In genomic region chr9:134629061-134629585, GRCh38 we compare ENCODE assay signal across 25 cellular contexts. TPM values are rescaled to one million over a fixed set of nuclear protein-coding genes. Genes with fewer than 3 reads are reported as not detected.
A peak's percentile ranks its signal among the peaks of the same experiment; 100 is the strongest.
DNase-seq lines count a peak whose midpoint lies in the region; FAIRE-seq and TF ChIP-seq lines count a peak whose summit lies in the region.
"Had no signal": no experiment of that assay in that cellular context is flagged by ENCODE, and none has a peak within 500 bp of the region (broad histone marks: within the 10 kb centered on the region; RNA-seq: fewer than 3 reads in every experiment).

No MANE protein-coding gene starts in this region.

- H4K5ac ChIP-seq in H1 (ENCODE audit: insufficient read length, low read depth, low read length): no peak overlapping the region

- H3K27me3 ChIP-seq in BE2C (no peaks in the 10 kb centered on the region), H7 (ENCODE audit: control insufficient read depth, insufficient read depth, low read length) (no peaks in the 10 kb centered on the region), H1 (replicated peaks in 1 of 4; ENCODE audit: control insufficient read depth in 3 of 4, extremely low read depth in 1 of 4, insufficient read depth in 3 of 4, low read length in 3 of 4) (no peaks in the 10 kb centered on the region), A673 (replicated peaks; ENCODE audit: insufficient read depth, low read depth, low read length, poor library complexity) (no peaks in the 10 kb centered on the region), HAP-1 (ENCODE audit: low read depth) (no peaks in the 10 kb centered on the region)
- H3K27me3 ChIP-seq: colonic mucosa, esophagus muscularis mucosa, hepatocyte, MG63 had no signal

- no peak for TF ChIP-seq RAD21 in H1 (IDR thresholded peaks at IDR 0.05 in 1 of 2, conservative IDR thresholded peaks at IDR 0.05 in 1 of 2; ENCODE audit: low read depth in 2 of 2, low read length in 2 of 2)

- no TSS peak for BruUV-seq in A673 (replicated peaks; lab: Mats Ljungman, UMichigan)

- TF ChIP-seq EP300 in H1 (IDR thresholded peaks at IDR 0.05; ENCODE audit: borderline replicate concordance in 1 of 2, low read depth in 2 of 2, low read length in 2 of 2): no peak

- no peak overlapping the region for H3K27ac ChIP-seq in H1 (ENCODE audit: low read depth, low read length)
- H3K27ac ChIP-seq in A673 (ENCODE audit: low read depth, low read length, poor library complexity, severe bottlenecking): no peak overlapping the region
- H3K27ac ChIP-seq: colonic mucosa, esophagus muscularis mucosa, GM23248, hepatocyte, psoas muscle had no signal

- H3K79me1 ChIP-seq in H1 (ENCODE audit: low read depth, low read length): no peaks in the 10 kb centered on the region

- H3K14ac ChIP-seq in H1 (ENCODE audit: insufficient read length): no peak overlapping the region

- H2BK120ac ChIP-seq in H1 (replicated peaks; ENCODE audit: low read depth, low read length): no peak overlapping the region

- H2BK12ac ChIP-seq in H1 (ENCODE audit: low read depth, low read length): peak overlapping the region; percentile 9; the same call in 1 of the 2 replicates

- in situ Hi-C loops in HAP-1 (cut with MboI; ENCODE audit: low sequenced_read_pairs): no loop called here

- intact Hi-C loops in posterior vena cava (cut with DNase I) (no loop called here), A673 (cut with micrococcal nuclease; ENCODE audit: unreplicated experiment) (no loop called here)

- H3K36me3 ChIP-seq in BE2C: no peaks in the 10 kb centered on the region
- no peaks in the 10 kb centered on the region for H3K36me3 ChIP-seq in H7 (replicated peaks; ENCODE audit: control insufficient read depth, insufficient read depth, low read length)
- no peaks in the 10 kb centered on the region for H3K36me3 ChIP-seq in H1 (ENCODE audit: control insufficient read depth in 2 of 4, insufficient read depth in 4 of 4, low read length in 3 of 4)
- H3K36me3 ChIP-seq in A673 (ENCODE audit: insufficient read depth, low read length, poor library complexity, severe bottlenecking): no peaks in the 10 kb centered on the region
- no peaks in the 10 kb centered on the region for H3K36me3 ChIP-seq in HAP-1 (replicated peaks)
- H3K36me3 ChIP-seq: colonic mucosa, esophagus muscularis mucosa, MG63 had no signal

- H3K4me2 ChIP-seq in H1 (ENCODE audit: insufficient read depth in 1 of 2, low read depth in 2 of 2, low read length in 2 of 2): no peak overlapping the region
- H3K4me2 ChIP-seq: hepatocyte, smooth muscle cell had no signal

- 80% methylated on average over 16 of the region's 21 CpGs; no CpG with 5 or more reads in 1 of the 2 experiments for WGBS in H1 (ENCODE audit: extremely low coverage in 1 of 2, insufficient coverage in 1 of 2, insufficient read length in 1 of 2, insufficient replicate concordance in 2 of 2, low coverage in 1 of 2, low lambda C conversion rate in 2 of 2, missing lambda C conversion rate in 1 of 2), 2 experiments

- POLR2A ChIA-PET in H1 (lab: Charles Lee; ENCODE audit: partially characterized antibody) (interaction anchor here (1.9 kb wide), 1 partner anchor 9 kb away, joined by 5 read pairs; no protein-coding TSS in a partner anchor), A673 (lab: Charles Lee; ENCODE audit: low non-redundant PET) (no interaction called here)

- no peaks in the 10 kb centered on the region for H4K20me1 ChIP-seq in H1 (replicated peaks in 1 of 2; ENCODE audit: control insufficient read depth in 1 of 2, insufficient read depth in 2 of 2, low read length in 2 of 2)

- H3K56ac ChIP-seq in H1 (replicated peaks; ENCODE audit: insufficient read length, low read depth, low read length): no peak overlapping the region

- H2AFZ ChIP-seq in H1 (ENCODE audit: low read length): no peak overlapping the region
- H2AFZ ChIP-seq: GM23248, hepatocyte had no signal

- CTCF ChIA-PET in H1 (lab: Charles Lee; ENCODE audit: partially characterized antibody) (no interaction called here), A673 (lab: Charles Lee) (no interaction called here)

- TF ChIP-seq CTCF in BE2C (IDR thresholded peaks at IDR 0.05; ENCODE audit: low read depth, low read length): no peak
- no peak for TF ChIP-seq CTCF in H1 (IDR thresholded peaks at IDR 0.05; ENCODE audit: control extremely low read depth in 1 of 3, insufficient read depth in 1 of 3, low read depth in 1 of 3, low read length in 3 of 3)
- no peak for TF ChIP-seq CTCF in A673 (conservative IDR thresholded peaks at IDR 0.05; ENCODE audit: low read depth, low read length)

- H2AK5ac ChIP-seq in H1 (ENCODE audit: low read depth, low read length): no peak overlapping the region

- H3K79me2 ChIP-seq in H1 (ENCODE audit: control insufficient read depth in 1 of 2, insufficient read depth in 2 of 2, low read length in 2 of 2): no peaks in the 10 kb centered on the region
- H3K79me2 ChIP-seq: hepatocyte had no signal

- no peak overlapping the region for H3K4ac ChIP-seq in H1 (replicated peaks; ENCODE audit: insufficient read length, low read depth, low read length)

- 0 out of 2 replicates have a peak overlapping the region, but pooled peaks have one; percentile 61 for H2BK15ac ChIP-seq in H1 (ENCODE audit: low read length)

- H3K4me3 ChIP-seq in BE2C (ENCODE audit: low read depth, low read length): no peak overlapping the region
- no peak overlapping the region for H3K4me3 ChIP-seq in H7 (ENCODE audit: insufficient read depth, low read depth, low read length)
- H3K4me3 ChIP-seq in H1 (ENCODE audit: extremely low read depth in 1 of 4, insufficient read depth in 2 of 4, low read depth in 3 of 4, low read length in 4 of 4): no peak overlapping the region
- no peak overlapping the region for H3K4me3 ChIP-seq in A673 (ENCODE audit: low read depth, low read length, poor library complexity, severe bottlenecking)
- no peak overlapping the region for H3K4me3 ChIP-seq in HAP-1
- H3K4me3 ChIP-seq: colonic mucosa, esophagus muscularis mucosa, GM23248, hepatocyte, MG63, mucosa of descending colon, psoas muscle, smooth muscle cell had no signal

- no peak overlapping the region for H4K91ac ChIP-seq in H1 (replicated peaks; ENCODE audit: insufficient read length, low read length)

- FAIRE-seq in H1 (lab: Jason Lieb, UNC): no peak
- FAIRE-seq: urothelium cell line had no signal

- H3K9ac ChIP-seq in H1 (replicated peaks in 1 of 4; ENCODE audit: extremely low read depth in 1 of 4, low read depth in 3 of 4, low read length in 3 of 4): no peak overlapping the region
- H3K9ac ChIP-seq: GM23248 had no signal

- H3K23ac ChIP-seq in H1 (ENCODE audit: insufficient read length): no peak overlapping the region

- H4K8ac ChIP-seq in H1 (ENCODE audit: extremely low read depth, insufficient read depth, low read length): no peak overlapping the region

- H3K9me3 ChIP-seq in BE2C: no peaks in the 10 kb centered on the region
- H3K9me3 ChIP-seq in H1 (ENCODE audit: insufficient read depth in 2 of 2, low read depth in 1 of 2, low read length in 1 of 2): no peaks in the 10 kb centered on the region
- no peaks in the 10 kb centered on the region for H3K9me3 ChIP-seq in A673 (ENCODE audit: low read depth, low read length, poor library complexity, severe bottlenecking)
- no peaks in the 10 kb centered on the region for H3K9me3 ChIP-seq in HAP-1
- H3K9me3 ChIP-seq: colonic mucosa, esophagus muscularis mucosa, MG63, mucosa of descending colon, psoas muscle had no signal

- peak; percentile 2 for DNase-seq in BE2C
- DNase-seq in H7: peak; percentile 41
- no peak for DNase-seq in H1 (ENCODE audit: low read depth in 1 of 2, low spot score in 2 of 2)
- DNase-seq in posterior vena cava (ENCODE audit: low spot score): peak; percentile 60
- DNase-seq in A673 (ENCODE audit: low spot score): no peak
- DNase-seq in occipital lobe (lab: John Stamatoyannopoulos, UW): no peak
- no peak for DNase-seq in HAP-1 (ENCODE audit: low spot score in 2 of 2)
- DNase-seq: activated CD4-positive, alpha-beta memory T cell treated with anti-CD3 and anti-CD28 coated beads, Interleukin-2, amount 10 ng/mL, durations not matched to agents 7 days and 5 days; activated CD4-positive, CD25-positive, alpha-beta regulatory T cell; activated effector memory CD4-positive, alpha-beta T cell treated with Interleukin-2 at 50 U/mL for 16 hours; CD4-positive, alpha-beta T cell; colonic mucosa; foreskin melanocyte; KBM-7; NCI-H2081; NCI-H345; OCI-M1 had no signal

- no peaks in the 10 kb centered on the region for H3K4me1 ChIP-seq in BE2C
- H3K4me1 ChIP-seq in H1 (replicated peaks in 1 of 4; ENCODE audit: control insufficient read depth in 3 of 4, insufficient read depth in 4 of 4, low read length in 3 of 4): peaks cover 0 to 13% (median 5%) of the 10 kb centered on the region in 4 experiments; a peak in 6 of 7 replicates
- peaks cover 21% of the 10 kb centered on the region for H3K4me1 ChIP-seq in A673 (ENCODE audit: insufficient read depth, low read length, poor library complexity, severe bottlenecking)
- H3K4me1 ChIP-seq in HAP-1: no peaks in the 10 kb centered on the region
- H3K4me1 ChIP-seq: colonic mucosa, esophagus muscularis mucosa, psoas muscle had no signal

- H2BK20ac ChIP-seq in H1 (ENCODE audit: low read length): no peak overlapping the region

- H2BK5ac ChIP-seq in H1 (ENCODE audit: low read depth, low read length): no peak overlapping the region

- no peaks in the 10 kb centered on the region; the same call in 1 of the 2 replicates for H3K23me2 ChIP-seq in H1 (ENCODE audit: low read depth, low read length)

- no peak for TF ChIP-seq POLR2A in H1 (IDR thresholded peaks at IDR 0.05; ENCODE audit: control extremely low read depth in 1 of 2, low read depth in 2 of 2, low read length in 2 of 2)

- H3K18ac ChIP-seq in H1 (ENCODE audit: extremely low read depth, low read length): no peak overlapping the region

TF ChIP-seq in H1, 55 proteins besides CTCF, POLR2A, EP300 and RAD21 (continues in another document):
- no peak for TF ChIP-seq CHD1 (IDR thresholded peaks at IDR 0.05; ENCODE audit: low read depth, low read length)
- TF ChIP-seq KDM5A (IDR thresholded peaks at IDR 0.05; ENCODE audit: low read length): no peak
- TF ChIP-seq EGR1 (IDR thresholded peaks at IDR 0.05; ENCODE audit: borderline replicate concordance, low read depth, low read length): no peak

RNA-seq across cellular contexts. Expression of gene COL5A1, which starts 12.5 kb away (rescaled TPM):
- polyA plus RNA-seq in BE2C (2012; ENCODE audit: insufficient read depth, insufficient read length, low read depth): 2.0 TPM
- 10.1 and 11.3 TPM in 2 replicates for total RNA-seq in H7 (2014; rRNA removed; shearing (Covaris generic))
- 10.5 and 12.0 TPM in 2 replicates for total RNA-seq in H1 (2021; fragmentation: NEBNext Ultra II Directional; extraction: Animal tissue kit (Norgen Biotek cat#: 25700))
- polyA plus RNA-seq in H1 (2011; rRNA removed): 3.8 and 6.2 TPM in 2 replicates
- 4.1 TPM for polyA plus RNA-seq in H1 (2011; cell fraction: cytosol; rRNA removed)
- 39.3 TPM for polyA plus RNA-seq in H1 (2011; cell fraction: nucleus; rRNA removed)
- 8.9 to 12.1 TPM (median 11.0 TPM) in 4 replicates for polyA plus RNA-seq in H1 (2012, experiment 1 of 2)
- 6.1 TPM for polyA plus RNA-seq in H1 (2012, experiment 2 of 2)
- 11.8 TPM for polyA plus RNA-seq in H1 (2013, experiment 1 of 2)
- polyA plus RNA-seq in H1 (2013, experiment 2 of 2): 9.6 TPM
- 4.7 and 5.2 TPM in 2 replicates for polyA minus RNA-seq in H1 (2011; rRNA and poly(A)+ RNA removed)
- 6.1 TPM for polyA minus RNA-seq in H1 (2011; cell fraction: cytosol; rRNA and poly(A)+ RNA removed)
- 12.3 TPM for polyA minus RNA-seq in H1 (2011; cell fraction: nucleus; rRNA and poly(A)+ RNA removed)
- total RNA-seq in posterior vena cava (100 to 1,000 TPM in 1 of 2 donors, 10 to 100 TPM in 1; 71.1 to 196 TPM), A673 (2021) (33.6 and 37.6 TPM in 2 replicates), occipital lobe (4.5 TPM)

Comparison
In these comparisons a context has a peak if more than half of its experiments do, and no peak if none do; other contexts are left out.
1. DNase-seq: peak in BE2C (single experiment), H7 (single experiment) and posterior vena cava (single experiment); none in H1 (0 of 2), A673 (single experiment), occipital lobe (single experiment) and HAP-1 (0 of 2).